Comparison of ENCODE assay signal across 13 cellular contexts in the genomic region with DNA sequence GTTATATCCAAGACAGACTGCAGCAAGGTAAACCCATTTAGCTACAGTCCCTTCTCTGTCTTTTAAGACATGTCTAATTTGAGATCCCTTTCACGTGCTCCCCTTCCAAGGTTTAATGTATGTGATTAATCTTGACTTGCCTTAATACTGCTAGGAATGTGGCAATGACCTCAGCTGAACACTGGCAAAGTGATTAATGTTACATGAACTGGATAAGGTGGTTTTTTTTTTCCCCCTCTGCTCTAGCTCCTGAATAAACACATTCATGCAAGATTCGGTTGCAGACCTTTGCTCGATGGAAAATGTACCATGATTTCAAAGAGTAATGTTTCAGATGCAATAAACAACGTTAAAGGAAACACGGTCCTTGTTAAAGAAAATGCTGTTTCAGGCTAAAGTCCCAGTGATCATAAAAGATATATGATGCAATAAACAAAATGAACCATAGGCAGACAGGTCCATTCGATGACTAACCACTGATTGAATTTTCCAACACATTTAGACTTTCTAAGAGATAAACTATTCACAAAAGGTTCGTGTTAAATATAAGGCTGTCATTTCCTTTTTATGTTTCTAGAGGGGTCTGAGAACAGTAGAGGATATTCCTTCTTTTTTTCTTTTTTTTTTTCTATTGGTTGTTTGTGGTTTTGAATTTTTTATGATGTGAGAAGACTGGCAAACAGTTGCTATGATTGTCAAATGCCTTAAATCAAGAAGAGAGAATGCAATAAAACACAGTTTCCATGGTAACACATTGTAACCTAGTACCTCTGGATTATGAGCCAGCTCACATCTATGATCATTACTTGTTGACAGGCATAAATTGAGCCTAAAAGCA. TPM values are rescaled to one million over a fixed set of nuclear protein-coding genes. Genes with fewer than 3 reads are reported as not detected.
DNase-seq lines count a peak whose midpoint lies in the region; ATAC-seq and TF ChIP-seq lines count a peak whose summit lies in the region.
"Had no signal": no experiment of that assay in that cellular context is flagged by ENCODE, and none has a peak within 500 bp of the region (broad histone marks: within the 10 kb centered on the region; RNA-seq: fewer than 3 reads in every experiment).

No MANE protein-coding gene starts in this region.

- H3K27me3 ChIP-seq in CD4-positive, alpha-beta T cell (ENCODE audit: control insufficient read depth, insufficient read depth, low read length), result no peaks in the 10 kb centered on the region
- H3K27me3 ChIP-seq: SJSA1 had no signal

- peaks cover 25% of the 10 kb centered on the region for H3K4me1 Mint-ChIP-seq in nephron progenitor cell
- no peaks in the 10 kb centered on the region for H3K4me1 Mint-ChIP-seq in CD4-positive, alpha-beta T cell (ENCODE audit: low read depth)
- H3K4me1 Mint-ChIP-seq: activated naive CD4-positive, alpha-beta T cell treated with anti-CD3 and anti-CD28 coated beads, Interleukin-2, amount 50 U/mL, for 24 hours had no signal

- H3K27me3 Mint-ChIP-seq in nephron progenitor cell (ENCODE audit: low read depth, poor library complexity), result peaks cover 3% of the 10 kb centered on the region
- H3K27me3 Mint-ChIP-seq in CD4-positive, alpha-beta T cell, result no peaks in the 10 kb centered on the region
- H3K27me3 Mint-ChIP-seq: activated naive CD4-positive, alpha-beta T cell treated with anti-CD3 and anti-CD28 coated beads, Interleukin-2, amount 50 U/mL, for 24 hours had no signal

- no peak overlapping the region for H3K27ac ChIP-seq in CD4-positive, alpha-beta T cell (ENCODE audit: low read depth, low read length)
- H3K27ac ChIP-seq: parathyroid adenoma, SJSA1 had no signal

- POLR2A ChIA-PET in CD4-positive, alpha-beta T cell (lab: Charles Lee), result no interaction called here

- TF ChIP-seq CTCF in cardiac fibroblast (IDR thresholded peaks at IDR 0.05; ENCODE audit: low read depth, low read length) (no peak), nephron progenitor cell (IDR thresholded peaks at IDR 0.05) (no peak)
- no peak for TF ChIP-seq CTCF in CD4-positive, alpha-beta T cell (IDR thresholded peaks at IDR 0.05)

- intact Hi-C loops in CD4-positive, alpha-beta T cell (cut with DNase I, micrococcal nuclease), result no loop called here

- H3K9me3 Mint-ChIP-seq in nephron progenitor cell, result no peaks in the 10 kb centered on the region
- no peaks in the 10 kb centered on the region for H3K9me3 Mint-ChIP-seq in CD4-positive, alpha-beta T cell
- H3K9me3 Mint-ChIP-seq in activated naive CD4-positive, alpha-beta T cell treated with anti-CD3 and anti-CD28 coated beads, Interleukin-2, amount 50 U/mL, for 72 hours, result peaks cover 7 to 9% of the 10 kb centered on the region in 2 donors
- H3K9me3 Mint-ChIP-seq: activated naive CD4-positive, alpha-beta T cell treated with anti-CD3 and anti-CD28 coated beads, Interleukin-2, amount 50 U/mL, for 24 hours had no signal

- H3K9me3 ChIP-seq in CD4-positive, alpha-beta T cell (ENCODE audit: control insufficient read depth, low read length), result no peaks in the 10 kb centered on the region
- H3K9me3 ChIP-seq: SJSA1 had no signal

- no peaks in the 10 kb centered on the region for H3K36me3 Mint-ChIP-seq in nephron progenitor cell (ENCODE audit: low read depth)
- no peaks in the 10 kb centered on the region for H3K36me3 Mint-ChIP-seq in CD4-positive, alpha-beta T cell (ENCODE audit: low read depth)
- H3K36me3 Mint-ChIP-seq in activated naive CD4-positive, alpha-beta T cell treated with anti-CD3 and anti-CD28 coated beads, Interleukin-2, amount 50 U/mL, for 72 hours, result no peaks in the 10 kb centered on the region
- H3K36me3 Mint-ChIP-seq: activated naive CD4-positive, alpha-beta T cell treated with anti-CD3 and anti-CD28 coated beads, Interleukin-2, amount 50 U/mL, for 24 hours had no signal

- peak overlapping the region; percentile 56 for H3K27ac Mint-ChIP-seq in nephron progenitor cell
- no peak overlapping the region for H3K27ac Mint-ChIP-seq in CD4-positive, alpha-beta T cell
- H3K27ac Mint-ChIP-seq in activated naive CD4-positive, alpha-beta T cell treated with anti-CD3 and anti-CD28 coated beads, Interleukin-2, amount 50 U/mL, for 72 hours, result no peak overlapping the region
- H3K27ac Mint-ChIP-seq: activated naive CD4-positive, alpha-beta T cell treated with anti-CD3 and anti-CD28 coated beads, Interleukin-2, amount 50 U/mL, for 24 hours had no signal

- H3K4me3 ChIP-seq in cardiac fibroblast (replicated peaks in 1 of 2; ENCODE audit: low read depth in 2 of 2, low read length in 2 of 2), result no peak overlapping the region
- H3K4me3 ChIP-seq: SJSA1 had no signal

- DNase-seq in ELR (ENCODE audit: low read depth) (peak; percentile 4), NCI-H1694 (lab: John Stamatoyannopoulos, UW) (peak; percentile 25), cardiac fibroblast (ENCODE audit: low read depth in 2 of 2) (peak; percentile 5 to 38), nephron progenitor cell (no peak), mesenteric fat pad (ENCODE audit: low spot score) (no peak)
- no peak for DNase-seq in CD4-positive, alpha-beta T cell
- no peak for DNase-seq in activated naive CD4-positive, alpha-beta T cell treated with anti-CD3 and anti-CD28 coated beads, Interleukin-2, amount 50 U/mL, for 72 hours (ENCODE audit: low spot score in 2 of 2)
- DNase-seq: activated CD4-positive, alpha-beta T cell treated with anti-CD3 and anti-CD28 coated beads for 4 hours; NCI-H1436 treated with DMSO at 0.1 percent for 48 hours had no signal

- ATAC-seq in GM18520 (IDR thresholded peaks at IDR 0.05; ENCODE audit: unreplicated experiment), result no peak
- no peak for ATAC-seq in CD4-positive, alpha-beta T cell (ENCODE audit: poor library complexity)
- ATAC-seq in activated naive CD4-positive, alpha-beta T cell treated with anti-CD3 and anti-CD28 coated beads, Interleukin-2, amount 50 U/mL, for 72 hours, result no peak

- CTCF ChIA-PET in CD4-positive, alpha-beta T cell (lab: Charles Lee), result no interaction called here

- H3K4me3 Mint-ChIP-seq in nephron progenitor cell, result no peak overlapping the region
- H3K4me3 Mint-ChIP-seq in CD4-positive, alpha-beta T cell, result no peak overlapping the region
- H3K4me3 Mint-ChIP-seq: activated naive CD4-positive, alpha-beta T cell treated with anti-CD3 and anti-CD28 coated beads, Interleukin-2, amount 50 U/mL, for 24 hours had no signal

RNA-seq across cellular contexts. Expression of a gene that starts 44.7 kb away (rescaled TPM):
- total RNA-seq in mesenteric fat pad, result 15.3 TPM
- under 1 TPM in 1 of 2 experiments, not detected in 1; 0.14 TPM for total RNA-seq in CD4-positive, alpha-beta T cell
- total RNA-seq in activated naive CD4-positive, alpha-beta T cell treated with anti-CD3 and anti-CD28 coated beads, Interleukin-2, amount 50 U/mL, for 72 hours, result not detected

Comparison
In these comparisons a context has a peak if more than half of its experiments do, and no peak if none do; other contexts are left out.
1. DNase-seq: peak in ELR (single experiment), NCI-H1694 (single experiment) and cardiac fibroblast (2 of 2); none in nephron progenitor cell (single experiment), mesenteric fat pad (single experiment), CD4-positive, alpha-beta T cell (0 of 10) and activated naive CD4-positive, alpha-beta T cell treated with anti-CD3 and anti-CD28 coated beads, Interleukin-2, amount 50 U/mL, for 72 hours (0 of 2).
2. RNA of a gene that starts 44.7 kb away (total RNA-seq): 15.3 TPM in mesenteric fat pad (single experiment); not detected in activated naive CD4-positive, alpha-beta T cell treated with anti-CD3 and anti-CD28 coated beads, Interleukin-2, amount 50 U/mL, for 72 hours and 0.14 TPM in CD4-positive, alpha-beta T cell; every median in the first group is over 10 times any median in the second.